21 cellular contexts compared by ENCODE assay signal in the genomic region with DNA sequence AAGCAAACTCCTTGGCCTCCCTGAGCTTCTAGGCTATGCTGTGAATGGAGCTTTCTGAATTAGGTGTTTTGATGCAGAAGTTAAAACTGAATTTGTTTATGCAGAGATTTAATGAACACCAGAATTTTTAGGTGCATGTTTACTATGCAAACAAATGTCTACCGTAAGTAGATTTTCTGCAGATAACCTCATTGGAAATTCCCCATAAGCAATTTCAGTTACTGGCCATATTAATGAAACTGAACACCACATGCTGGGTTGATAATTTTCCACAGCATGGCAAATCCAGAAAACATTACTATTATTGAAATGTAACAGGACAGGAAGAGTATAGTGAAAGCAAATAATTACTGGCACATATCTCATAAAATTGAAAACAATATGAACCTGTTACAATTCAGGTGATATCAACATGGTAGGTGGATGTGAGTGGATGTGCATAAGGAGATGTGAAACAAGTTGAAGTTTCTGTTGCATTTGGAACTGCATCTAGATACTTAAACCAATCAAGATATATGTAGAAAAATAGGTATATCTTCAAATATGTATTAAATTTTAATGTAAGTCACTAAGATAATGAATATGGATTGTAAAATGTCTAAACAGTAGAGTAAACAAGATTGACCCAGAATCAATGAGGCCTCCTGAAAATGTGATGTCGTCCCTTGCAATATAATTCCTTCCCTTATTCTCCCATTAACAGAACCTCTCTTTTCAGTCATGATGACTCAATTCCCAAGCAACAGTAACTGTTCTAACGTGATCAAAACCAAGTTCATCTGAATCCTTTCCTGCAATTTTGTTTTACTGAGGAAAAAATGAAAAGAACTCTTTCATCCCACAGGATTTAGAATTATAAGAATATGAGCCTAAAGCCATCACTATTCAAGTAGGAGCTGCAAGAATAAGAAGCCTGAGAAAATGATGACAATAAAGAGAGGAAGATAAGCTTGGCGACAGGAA. TPM values are rescaled to one million over a fixed set of nuclear protein-coding genes. Genes with fewer than 3 reads are reported as not detected.
DNase-seq lines count a peak whose midpoint lies in the region; ATAC-seq and TF ChIP-seq lines count a peak whose summit lies in the region.
"Had no signal": no experiment of that assay in that cellular context is flagged by ENCODE, and none has a peak within 500 bp of the region (broad histone marks: within the 10 kb centered on the region; RNA-seq: fewer than 3 reads in every experiment).

No MANE protein-coding gene starts in this region.

- TF ChIP-seq RAD21 in neural cell (conservative IDR thresholded peaks at IDR 0.05): no peak

- no peak overlapping the region for H3K9ac ChIP-seq in neural cell (ENCODE audit: low read length)
- H3K9ac ChIP-seq: KMS-11 had no signal

- no peak for DNase-seq in WTC11 (ENCODE audit: low spot score)
- DNase-seq in ureter (ENCODE audit: low spot score): no peak
- DNase-seq in GM13976 (ENCODE audit: low spot score): no peak
- DNase-seq in NCI-H345 treated with DMSO at 0.1 percent for 48 hours (lab: John Stamatoyannopoulos, UW; ENCODE audit: unreplicated experiment): no peak
- DNase-seq: activated CD4-positive, alpha-beta T cell treated with anti-CD3 and anti-CD28 coated beads for 36 hours; activated naive CD8-positive, alpha-beta T cell treated with anti-CD3 and anti-CD28 coated beads, Interleukin-2, amount 50 U/mL, for 24 hours; activated T-cell treated with anti-CD3 and anti-CD28 coated beads, Interleukin-2, amount 50 U/mL, for 48 hours; body of pancreas; DMS79; GF-D8; natural killer cell; NCI-H1417 treated with DMSO at 0.1 percent for 48 hours; NCI-H2107; OCI-M1; spleen; transverse colon had no signal

- in situ Hi-C loops in GM13976 (cut with MboI; ENCODE audit: low sequenced_read_pairs, unreplicated experiment): no loop called here

- H3K4me3 Mint-ChIP-seq in WTC11: no peak overlapping the region
- H3K4me3 Mint-ChIP-seq: activated CD4-positive, alpha-beta T cell treated with anti-CD3 and anti-CD28 coated beads for 36 hours; activated naive CD8-positive, alpha-beta T cell treated with anti-CD3 and anti-CD28 coated beads, Interleukin-2, amount 50 U/mL, for 24 hours; natural killer cell had no signal

- H3K9me3 Mint-ChIP-seq in WTC11: peaks cover 30% of the 10 kb centered on the region

- H2AFZ ChIP-seq in neural cell (ENCODE audit: low read depth, low read length): no peak overlapping the region

- TF ChIP-seq CTCF in WTC11 (IDR thresholded peaks at IDR 0.05) (no peak), neural cell (IDR thresholded peaks at IDR 0.05; ENCODE audit: poor library complexity, severe bottlenecking) (no peak), GM13976 (IDR thresholded peaks at IDR 0.05; ENCODE audit: borderline replicate concordance, control extremely low read depth, extremely low read depth, insufficient read depth, missing control alignments) (no peak)

- H3K4me2 ChIP-seq in neural cell (ENCODE audit: low read length): no peak overlapping the region
- H3K4me2 ChIP-seq: KMS-11 had no signal

- CTCF ChIA-PET in WTC11 (lab: Charles Lee): no interaction called here

- no peaks in the 10 kb centered on the region for H3K79me2 ChIP-seq in neural cell (replicated peaks; ENCODE audit: insufficient read depth, low read length)

- no peaks in the 10 kb centered on the region for H4K20me1 ChIP-seq in neural cell (ENCODE audit: insufficient read depth)

- H3K9me3 ChIP-seq in neural cell (ENCODE audit: low read length): no peaks in the 10 kb centered on the region
- H3K9me3 ChIP-seq: body of pancreas, spleen, transverse colon had no signal

- H3K9me2 ChIP-seq in neural cell (ENCODE audit: insufficient read depth, low read length): no peaks in the 10 kb centered on the region

- ATAC-seq in GM18870 (IDR thresholded peaks at IDR 0.05; ENCODE audit: unreplicated experiment) (peak; percentile 40), HG03159 (IDR thresholded peaks at IDR 0.05; ENCODE audit: unreplicated experiment) (peak; percentile 40), WTC11 (no peak)
- ATAC-seq: activated CD4-positive, alpha-beta T cell treated with anti-CD3 and anti-CD28 coated beads for 36 hours; activated naive CD8-positive, alpha-beta T cell treated with anti-CD3 and anti-CD28 coated beads, Interleukin-2, amount 50 U/mL, for 24 hours; body of pancreas; natural killer cell had no signal

- H3F3A ChIP-seq in neural cell (ENCODE audit: insufficient read depth, low read length, poor library complexity, severe bottlenecking): no peaks in the 10 kb centered on the region

- H3K27ac Mint-ChIP-seq in WTC11: peak overlapping the region; percentile 74
- H3K27ac Mint-ChIP-seq: activated CD4-positive, alpha-beta T cell treated with anti-CD3 and anti-CD28 coated beads for 36 hours; activated naive CD8-positive, alpha-beta T cell treated with anti-CD3 and anti-CD28 coated beads, Interleukin-2, amount 50 U/mL, for 24 hours; natural killer cell had no signal

- peak overlapping the region; percentile 32 for H3K27ac ChIP-seq in neural cell (ENCODE audit: low read length)
- H3K27ac ChIP-seq: body of pancreas, KMS-11, spleen, transverse colon had no signal

- H3K4me1 Mint-ChIP-seq in WTC11: peaks cover 20% of the 10 kb centered on the region
- H3K4me1 Mint-ChIP-seq: activated CD4-positive, alpha-beta T cell treated with anti-CD3 and anti-CD28 coated beads for 36 hours; activated naive CD8-positive, alpha-beta T cell treated with anti-CD3 and anti-CD28 coated beads, Interleukin-2, amount 50 U/mL, for 24 hours; natural killer cell had no signal

- POLR2A ChIA-PET in WTC11 (lab: Charles Lee): no interaction called here

- 0 out of 2 replicates have a peak, but pooled peaks cover 3% of the 10 kb centered on the region for H3K27me3 Mint-ChIP-seq in WTC11 (ENCODE audit: low read depth)
- H3K27me3 Mint-ChIP-seq: activated CD4-positive, alpha-beta T cell treated with anti-CD3 and anti-CD28 coated beads for 36 hours; activated naive CD8-positive, alpha-beta T cell treated with anti-CD3 and anti-CD28 coated beads, Interleukin-2, amount 50 U/mL, for 24 hours had no signal

- TF ChIP-seq EP300 in neural cell (conservative IDR thresholded peaks at IDR 0.05; ENCODE audit: poor library complexity, severe bottlenecking): no peak

- no peak overlapping the region for H3K4me3 ChIP-seq in neural cell (ENCODE audit: low read length)
- H3K4me3 ChIP-seq: body of pancreas, spleen, transverse colon had no signal

- peaks cover 59% of the 10 kb centered on the region for H3K36me3 Mint-ChIP-seq in WTC11
- H3K36me3 Mint-ChIP-seq: natural killer cell had no signal

- no peaks in the 10 kb centered on the region for H3K36me3 ChIP-seq in neural cell (ENCODE audit: insufficient read depth, low read length)
- H3K36me3 ChIP-seq: spleen, transverse colon had no signal

- H3K27me3 ChIP-seq in neural cell (ENCODE audit: insufficient read depth, low read depth, low read length): no peaks in the 10 kb centered on the region
- H3K27me3 ChIP-seq: body of pancreas, transverse colon had no signal

TF ChIP-seq in WTC11, 78 proteins besides CTCF, POLR2A, EP300 and RAD21 (continues in another document):
- TF ChIP-seq ZNF219 (CRISPR knock-in tag; IDR thresholded peaks at IDR 0.05; ENCODE audit: borderline replicate concordance): no peak

TF ChIP-seq in neural cell, 6 proteins besides CTCF, POLR2A, EP300 and RAD21:
- no peak for TF ChIP-seq EZH2 (IDR thresholded peaks at IDR 0.05; ENCODE audit: borderline replicate concordance, insufficient read depth, low read length, poor library complexity, severe bottlenecking)
- TF ChIP-seq POLR2AphosphoS5 (IDR thresholded peaks at IDR 0.05): no peak
- no peak for TF ChIP-seq SMC3 (conservative IDR thresholded peaks at IDR 0.05; ENCODE audit: poor library complexity)
- TF ChIP-seq, protein P1, sequence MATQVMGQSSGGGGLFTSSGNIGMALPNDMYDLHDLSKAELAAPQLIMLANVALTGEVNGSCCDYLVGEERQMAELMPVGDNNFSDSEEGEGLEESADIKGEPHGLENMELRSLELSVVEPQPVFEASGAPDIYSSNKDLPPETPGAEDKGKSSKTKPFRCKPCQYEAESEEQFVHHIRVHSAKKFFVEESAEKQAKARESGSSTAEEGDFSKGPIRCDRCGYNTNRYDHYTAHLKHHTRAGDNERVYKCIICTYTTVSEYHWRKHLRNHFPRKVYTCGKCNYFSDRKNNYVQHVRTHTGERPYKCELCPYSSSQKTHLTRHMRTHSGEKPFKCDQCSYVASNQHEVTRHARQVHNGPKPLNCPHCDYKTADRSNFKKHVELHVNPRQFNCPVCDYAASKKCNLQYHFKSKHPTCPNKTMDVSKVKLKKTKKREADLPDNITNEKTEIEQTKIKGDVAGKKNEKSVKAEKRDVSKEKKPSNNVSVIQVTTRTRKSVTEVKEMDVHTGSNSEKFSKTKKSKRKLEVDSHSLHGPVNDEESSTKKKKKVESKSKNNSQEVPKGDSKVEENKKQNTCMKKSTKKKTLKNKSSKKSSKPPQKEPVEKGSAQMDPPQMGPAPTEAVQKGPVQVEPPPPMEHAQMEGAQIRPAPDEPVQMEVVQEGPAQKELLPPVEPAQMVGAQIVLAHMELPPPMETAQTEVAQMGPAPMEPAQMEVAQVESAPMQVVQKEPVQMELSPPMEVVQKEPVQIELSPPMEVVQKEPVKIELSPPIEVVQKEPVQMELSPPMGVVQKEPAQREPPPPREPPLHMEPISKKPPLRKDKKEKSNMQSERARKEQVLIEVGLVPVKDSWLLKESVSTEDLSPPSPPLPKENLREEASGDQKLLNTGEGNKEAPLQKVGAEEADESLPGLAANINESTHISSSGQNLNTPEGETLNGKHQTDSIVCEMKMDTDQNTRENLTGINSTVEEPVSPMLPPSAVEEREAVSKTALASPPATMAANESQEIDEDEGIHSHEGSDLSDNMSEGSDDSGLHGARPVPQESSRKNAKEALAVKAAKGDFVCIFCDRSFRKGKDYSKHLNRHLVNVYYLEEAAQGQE (IDR thresholded peaks at IDR 0.05; ENCODE audit: borderline replicate concordance): no peak
- TF ChIP-seq MXI1 (conservative IDR thresholded peaks at IDR 0.05; ENCODE audit: poor library complexity, severe bottlenecking): no peak
- TF ChIP-seq TAF1 (IDR thresholded peaks at IDR 0.05; ENCODE audit: low read depth): no peak

RNA-seq across cellular contexts. Expression of a gene that starts 11.0 kb away (rescaled TPM):
- total RNA-seq in WTC11 (2021) (0.69 to 1.6 TPM (median 1.0 TPM) in 3 replicates), ureter (1.1 TPM)
- polyA plus RNA-seq in neural cell: 3.2 and 3.4 TPM in 2 replicates
- polyA minus RNA-seq in neural cell: 76.4 and 82.4 TPM in 2 replicates
- total RNA-seq: activated CD4-positive, alpha-beta T cell treated with anti-CD3 and anti-CD28 coated beads for 36 hours; natural killer cell; T-helper 2 cell treated with Interferon-gamma antibody and Interleukin-4, amounts not matched to agents 100 ng/mL and 5 ng/mL, for 36 hours had no signal
